ENCODE assay signal across 18 cellular contexts in the genomic region with DNA sequence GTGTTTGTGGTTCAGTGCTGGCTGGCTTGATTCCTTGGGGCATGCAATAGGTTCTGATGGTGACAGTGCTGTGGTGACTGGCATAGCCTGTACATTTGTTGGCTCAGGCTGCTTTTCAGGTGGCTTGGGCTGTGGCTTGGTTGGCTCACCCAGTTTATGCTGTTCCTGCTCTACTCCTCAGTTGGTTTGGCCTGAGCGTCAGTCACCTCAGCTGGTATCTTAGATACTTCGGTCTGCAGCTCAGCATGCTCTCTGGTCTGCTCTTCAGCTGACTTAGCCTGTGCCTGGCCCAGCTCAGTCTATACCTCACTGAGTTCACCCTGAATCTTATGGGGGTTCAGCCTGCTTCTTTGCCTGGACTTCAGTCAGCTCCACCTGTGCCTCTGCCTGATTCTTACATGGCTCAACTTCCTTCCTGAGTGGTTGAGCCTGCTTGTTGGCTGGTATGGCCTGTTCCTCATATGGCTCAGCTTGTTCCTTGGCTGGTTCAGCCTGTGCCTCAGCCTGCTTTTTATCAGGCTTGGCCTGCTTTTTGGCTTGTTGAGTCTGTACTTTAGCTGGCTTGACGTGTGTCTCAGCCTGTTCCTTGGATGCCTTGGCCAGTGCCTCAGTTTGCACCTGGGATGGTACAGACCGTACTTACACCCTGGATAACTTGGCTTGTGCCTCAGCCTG.
A peak's percentile ranks its signal among the peaks of the same experiment; 100 is the strongest.
DNase-seq lines count a peak whose midpoint lies in the region; ATAC-seq and TF ChIP-seq lines count a peak whose summit lies in the region.
"Had no signal": no experiment of that assay in that cellular context is flagged by ENCODE, and none has a peak within 500 bp of the region (broad histone marks: within the 10 kb centered on the region; RNA-seq: fewer than 3 reads in every experiment).

No MANE protein-coding gene starts in this region.

- in situ Hi-C loops in transverse colon (cut with MboI; ENCODE audit: low pct_ligation_motif_present in 1 of 4, low pct_unique_long_range_greater_than_20kb in 1 of 4, low sequenced_read_pairs in 3 of 4): no loop called here

- H3K9me3 Mint-ChIP-seq in activated CD8-positive, alpha-beta T cell treated with anti-CD3 and anti-CD28 coated beads, Interleukin-2, amount 10 ng/mL, durations not matched to agents 7 days and 5 days (ENCODE audit: insufficient read depth): no peaks in the 10 kb centered on the region
- no peaks in the 10 kb centered on the region for H3K9me3 Mint-ChIP-seq in activated CD8-positive, alpha-beta T cell treated with anti-CD3 and anti-CD28 coated beads for 36 hours
- peaks cover 2 to 7% (median 4%) of the 10 kb centered on the region in 7 donors for H3K9me3 Mint-ChIP-seq in CD14-positive monocyte
- H3K9me3 Mint-ChIP-seq: CD8-positive, alpha-beta T cell had no signal

- POLR2A ChIA-PET in activated CD8-positive, alpha-beta T cell treated with anti-CD3 and anti-CD28 coated beads, Interleukin-2, amount 10 ng/mL, durations not matched to agents 7 days and 5 days (lab: Charles Lee): no interaction called here
- POLR2A ChIA-PET in activated CD8-positive, alpha-beta T cell treated with anti-CD3 and anti-CD28 coated beads for 36 hours (lab: Charles Lee): no interaction called here

- H3K27ac ChIP-seq in KOPT-K1 (ENCODE audit: low read depth, low read length, poor library complexity, severe bottlenecking): peak overlapping the region; percentile 25
- peak overlapping the region; percentile 70 to 76 for H3K27ac ChIP-seq in esophagus (ENCODE audit: low read depth in 2 of 2, low read length in 1 of 2)
- H3K27ac ChIP-seq in transverse colon: no peak overlapping the region
- H3K27ac ChIP-seq: GM23248, Peyer's patch, SJSA1 had no signal

- no peak overlapping the region for H3K4me3 ChIP-seq in esophagus (ENCODE audit: low read depth in 1 of 2, low read length in 2 of 2)
- no peak overlapping the region for H3K4me3 ChIP-seq in transverse colon
- H3K4me3 ChIP-seq: GM23248, Peyer's patch, SJSA1 had no signal

- H3K4me1 Mint-ChIP-seq in activated CD8-positive, alpha-beta T cell treated with anti-CD3 and anti-CD28 coated beads, Interleukin-2, amount 10 ng/mL, durations not matched to agents 7 days and 5 days (ENCODE audit: low read depth): peaks cover 24% of the 10 kb centered on the region
- peaks cover 6% of the 10 kb centered on the region for H3K4me1 Mint-ChIP-seq in activated CD8-positive, alpha-beta T cell treated with anti-CD3 and anti-CD28 coated beads for 36 hours (ENCODE audit: low read depth)
- peaks cover 9% of the 10 kb centered on the region for H3K4me1 Mint-ChIP-seq in CD14-positive monocyte

- no peak overlapping the region for H3K4me3 Mint-ChIP-seq in activated CD8-positive, alpha-beta T cell treated with anti-CD3 and anti-CD28 coated beads, Interleukin-2, amount 10 ng/mL, durations not matched to agents 7 days and 5 days
- H3K4me3 Mint-ChIP-seq in activated CD8-positive, alpha-beta T cell treated with anti-CD3 and anti-CD28 coated beads for 36 hours: no peak overlapping the region
- no peak overlapping the region for H3K4me3 Mint-ChIP-seq in CD14-positive monocyte
- H3K4me3 Mint-ChIP-seq: CD8-positive, alpha-beta T cell; IgD-negative memory B cell had no signal

- H3K36me3 Mint-ChIP-seq in activated CD8-positive, alpha-beta T cell treated with anti-CD3 and anti-CD28 coated beads, Interleukin-2, amount 10 ng/mL, durations not matched to agents 7 days and 5 days (ENCODE audit: low read depth): no peaks in the 10 kb centered on the region
- no peaks in the 10 kb centered on the region for H3K36me3 Mint-ChIP-seq in activated CD8-positive, alpha-beta T cell treated with anti-CD3 and anti-CD28 coated beads for 36 hours (ENCODE audit: low read depth)
- no peaks in the 10 kb centered on the region for H3K36me3 Mint-ChIP-seq in CD14-positive monocyte
- H3K36me3 Mint-ChIP-seq: CD8-positive, alpha-beta T cell; IgD-negative memory B cell had no signal

- H3K36me3 ChIP-seq in KOPT-K1 (ENCODE audit: insufficient read depth, low read length) (no peaks in the 10 kb centered on the region), esophagus (ENCODE audit: control insufficient read depth in 2 of 2, insufficient read depth in 2 of 2, low read length in 1 of 2) (no peaks in the 10 kb centered on the region), transverse colon (no peaks in the 10 kb centered on the region)
- H3K36me3 ChIP-seq: Peyer's patch, SJSA1 had no signal

- 70% methylated on average over 4 of the region's 4 CpGs for WGBS in esophagus, 2 donors
- 87% methylated on average over 4 of the region's 4 CpGs; no CpG with 5 or more reads in 1 of the 2 donors for WGBS in transverse colon (ENCODE audit: low coverage in 1 of 2), 2 donors

- DNase-seq in activated CD8-positive, alpha-beta T cell treated with anti-CD3 and anti-CD28 coated beads, Interleukin-2, amount 10 ng/mL, durations not matched to agents 7 days and 5 days: no peak
- no peak for DNase-seq in activated CD8-positive, alpha-beta T cell treated with anti-CD3 and anti-CD28 coated beads for 36 hours
- DNase-seq in left lobe of liver (ENCODE audit: low spot score) (no peak), Ammon's horn (ENCODE audit: low spot score) (no peak), transverse colon (no peak), CD14-positive monocyte (ENCODE audit: low spot score) (no peak)
- DNase-seq: CD8-positive, alpha-beta T cell; DMS79; GM23248; NCI-H1436; NCI-H2029; NCI-H526; Peyer's patch had no signal

- no peaks in the 10 kb centered on the region for H3K4me1 ChIP-seq in esophagus (ENCODE audit: control insufficient read depth in 2 of 2, insufficient read depth in 2 of 2, low read length in 1 of 2)
- H3K4me1 ChIP-seq in transverse colon: no peaks in the 10 kb centered on the region
- H3K4me1 ChIP-seq: Peyer's patch, SJSA1 had no signal

- H3K9me3 ChIP-seq in KOPT-K1 (ENCODE audit: insufficient read depth, low read length, poor library complexity, severe bottlenecking) (no peaks in the 10 kb centered on the region), esophagus (ENCODE audit: control insufficient read depth in 2 of 2, insufficient read depth in 1 of 2, low read depth in 1 of 2, low read length in 1 of 2) (no peaks in the 10 kb centered on the region), transverse colon (no peaks in the 10 kb centered on the region)
- H3K9me3 ChIP-seq: Peyer's patch, SJSA1 had no signal

- no peak for TF ChIP-seq POLR2A in transverse colon (IDR thresholded peaks at IDR 0.05)

- TF ChIP-seq CTCF in activated CD8-positive, alpha-beta T cell treated with anti-CD3 and anti-CD28 coated beads for 36 hours (IDR thresholded peaks at IDR 0.05): no peak
- TF ChIP-seq CTCF in transverse colon (IDR thresholded peaks at IDR 0.05) (no peak), CD14-positive monocyte (IDR thresholded peaks at IDR 0.05) (no peak)

- peak overlapping the region; percentile 25 for H3K27ac Mint-ChIP-seq in activated CD8-positive, alpha-beta T cell treated with anti-CD3 and anti-CD28 coated beads, Interleukin-2, amount 10 ng/mL, durations not matched to agents 7 days and 5 days
- no peak overlapping the region for H3K27ac Mint-ChIP-seq in activated CD8-positive, alpha-beta T cell treated with anti-CD3 and anti-CD28 coated beads for 36 hours
- peak overlapping the region in 1 of 7 donors; percentile 69 for H3K27ac Mint-ChIP-seq in CD14-positive monocyte
- H3K27ac Mint-ChIP-seq: CD8-positive, alpha-beta T cell; IgD-negative memory B cell had no signal

- no peak for TF ChIP-seq EP300 in transverse colon (IDR thresholded peaks at IDR 0.05; ENCODE audit: low read depth)

- ATAC-seq in activated CD8-positive, alpha-beta T cell treated with anti-CD3 and anti-CD28 coated beads, Interleukin-2, amount 10 ng/mL, durations not matched to agents 7 days and 5 days: no peak
- ATAC-seq in activated CD8-positive, alpha-beta T cell treated with anti-CD3 and anti-CD28 coated beads for 36 hours: no peak
- ATAC-seq in left lobe of liver: no peak
- ATAC-seq: CD8-positive, alpha-beta T cell; HCT116 had no signal

- CTCF ChIA-PET in activated CD8-positive, alpha-beta T cell treated with anti-CD3 and anti-CD28 coated beads, Interleukin-2, amount 10 ng/mL, durations not matched to agents 7 days and 5 days (lab: Charles Lee): interaction anchor here (1.3 kb wide), 1 partner anchor 17 kb away, joined by 3 read pairs; no protein-coding TSS in a partner anchor
- CTCF ChIA-PET in activated CD8-positive, alpha-beta T cell treated with anti-CD3 and anti-CD28 coated beads for 36 hours (lab: Charles Lee): no interaction called here

- no peaks in the 10 kb centered on the region for H3K27me3 Mint-ChIP-seq in activated CD8-positive, alpha-beta T cell treated with anti-CD3 and anti-CD28 coated beads, Interleukin-2, amount 10 ng/mL, durations not matched to agents 7 days and 5 days (ENCODE audit: low read depth)
- H3K27me3 Mint-ChIP-seq in activated CD8-positive, alpha-beta T cell treated with anti-CD3 and anti-CD28 coated beads for 36 hours: no peaks in the 10 kb centered on the region
- H3K27me3 Mint-ChIP-seq in CD14-positive monocyte (ENCODE audit: low read depth in 3 of 3): peaks cover 0 to 37% (median 1%) of the 10 kb centered on the region in 3 donors

- H3K27me3 ChIP-seq in esophagus (ENCODE audit: control insufficient read depth in 1 of 2, insufficient read depth in 2 of 2, low read length in 2 of 2): no peaks in the 10 kb centered on the region
- H3K27me3 ChIP-seq in transverse colon: no peaks in the 10 kb centered on the region
- H3K27me3 ChIP-seq: Peyer's patch, SJSA1 had no signal

- intact Hi-C loops in activated CD8-positive, alpha-beta T cell treated with anti-CD3 and anti-CD28 coated beads for 36 hours (cut with micrococcal nuclease): no loop called here
- intact Hi-C loops in transverse colon (cut with DNase I; ENCODE audit: low total_unique reads) (no loop called here), CD14-positive monocyte (cut with micrococcal nuclease) (no loop called here)

Comparison
In these comparisons a context has a peak if more than half of its experiments do, and no peak if none do; other contexts are left out.
1. H3K27ac ChIP-seq: peak in KOPT-K1 (single experiment) and esophagus (2 of 2); none in transverse colon (0 of 4).